ENCODE assay signal across 8 cellular contexts in genomic region chr11:66336234-66337102, GRCh38. TPM values are rescaled to one million over a fixed set of nuclear protein-coding genes. Genes with fewer than 3 reads are reported as not detected.
DNase-seq lines count a peak whose midpoint lies in the region.

TSS of gene RIN1 (minus strand) at chr11:66336434. CDS start at chr11:66336402, 32 bp downstream.

- no peak within 1 kb of the TSS for H3K23ac ChIP-seq in mesendoderm (ENCODE audit: low read length)

- no CpG with 5 or more reads among the region's 22 CpGs for WGBS in mesendoderm (ENCODE audit: extremely low coverage, insufficient coverage, low lambda C conversion rate)

- H4K8ac ChIP-seq in mesendoderm (ENCODE audit: low read depth, low read length), result no peak within 1 kb of the TSS

- H3K4me3 ChIP-seq in mesendoderm (ENCODE audit: low read length), result peak within 1 kb of the TSS; percentile 19

- peak within 1 kb of the TSS; percentile 77 for H3K56ac ChIP-seq in mesendoderm (ENCODE audit: low read length)

- no peak within 1 kb of the TSS for H3K4ac ChIP-seq in mesendoderm (ENCODE audit: low read depth, low read length)

- H3K79me2 ChIP-seq in mesendoderm (ENCODE audit: control insufficient read depth, insufficient read depth, low read length), result no peaks in the 10 kb centered on the region

- no peak within 1 kb of the TSS for H2AK5ac ChIP-seq in mesendoderm (ENCODE audit: low read length)

- DNase-seq in NCI-H1417 (lab: John Stamatoyannopoulos, UW) (peak in 2 of 3 experiments; percentile 71 to 74), NCI-H1417 treated with DMSO at 0.1 percent for 48 hours (lab: John Stamatoyannopoulos, UW) (no peak), HCEC 1CT (peak; percentile 100), NCI-H1694 (lab: John Stamatoyannopoulos, UW) (peak; percentile 88), epidermal melanocyte (ENCODE audit: insufficient read length, low spot score) (peak; percentile 93), mesendoderm (peak; percentile 94)
- peak; percentile 16 to 30 for DNase-seq in activated CD4-positive, alpha-beta T cell treated with anti-CD3 and anti-CD28 coated beads, Interleukin-2, amount 50 U/mL, for 4 hours
- DNase-seq in stimulated activated CD8-positive, alpha-beta memory T cell treated with anti-CD3 and anti-CD28 coated beads, Interleukin-7, amount 100 ng/mL, for 48 hours (ENCODE audit: extremely low read depth in 1 of 2, low read depth in 1 of 2), result peak; percentile 76 to 82

- H2BK15ac ChIP-seq in mesendoderm (replicated peaks; ENCODE audit: low read depth), result no peak within 1 kb of the TSS

- H3K4me2 ChIP-seq in mesendoderm (ENCODE audit: low read length), result peak within 1 kb of the TSS; percentile 69

- H2BK5ac ChIP-seq in mesendoderm (ENCODE audit: low read length), result no peak within 1 kb of the TSS

- peaks cover 2% of the 10 kb centered on the region for H3K4me1 ChIP-seq in mesendoderm (ENCODE audit: control insufficient read depth, low read depth, low read length)

- H2BK120ac ChIP-seq in mesendoderm (ENCODE audit: low read depth, low read length), result no peak within 1 kb of the TSS

- no peaks in the 10 kb centered on the region for H3K27me3 ChIP-seq in mesendoderm (ENCODE audit: insufficient read depth, low read length, poor library complexity)

- H4K5ac ChIP-seq in mesendoderm (ENCODE audit: low read length), result no peak within 1 kb of the TSS

- peaks cover 5% of the 10 kb centered on the region for H3K36me3 ChIP-seq in mesendoderm (ENCODE audit: control insufficient read depth, insufficient read depth, low read length)

- no peak within 1 kb of the TSS for H3K27ac ChIP-seq in mesendoderm (ENCODE audit: low read depth, low read length)

- H3K9ac ChIP-seq in mesendoderm (ENCODE audit: low read length), result peak within 1 kb of the TSS; percentile 75

- H3K18ac ChIP-seq in mesendoderm (ENCODE audit: low read length), result no peak within 1 kb of the TSS

- no peaks in the 10 kb centered on the region for H3K79me1 ChIP-seq in mesendoderm (ENCODE audit: low read length)

RNA-seq across cellular contexts. Expression of gene RIN1, which starts in this region (rescaled TPM):
- 2.2 TPM for polyA plus RNA-seq in mesendoderm (2013, experiment 1 of 2)
- polyA plus RNA-seq in mesendoderm (2013, experiment 2 of 2), result 1.8 TPM
